ENCODE assay signal across 1 cellular context in genomic region chr20:49812463-49813304, GRCh38.
TF ChIP-seq lines count a peak whose summit lies in the region.

A gene with protein sequence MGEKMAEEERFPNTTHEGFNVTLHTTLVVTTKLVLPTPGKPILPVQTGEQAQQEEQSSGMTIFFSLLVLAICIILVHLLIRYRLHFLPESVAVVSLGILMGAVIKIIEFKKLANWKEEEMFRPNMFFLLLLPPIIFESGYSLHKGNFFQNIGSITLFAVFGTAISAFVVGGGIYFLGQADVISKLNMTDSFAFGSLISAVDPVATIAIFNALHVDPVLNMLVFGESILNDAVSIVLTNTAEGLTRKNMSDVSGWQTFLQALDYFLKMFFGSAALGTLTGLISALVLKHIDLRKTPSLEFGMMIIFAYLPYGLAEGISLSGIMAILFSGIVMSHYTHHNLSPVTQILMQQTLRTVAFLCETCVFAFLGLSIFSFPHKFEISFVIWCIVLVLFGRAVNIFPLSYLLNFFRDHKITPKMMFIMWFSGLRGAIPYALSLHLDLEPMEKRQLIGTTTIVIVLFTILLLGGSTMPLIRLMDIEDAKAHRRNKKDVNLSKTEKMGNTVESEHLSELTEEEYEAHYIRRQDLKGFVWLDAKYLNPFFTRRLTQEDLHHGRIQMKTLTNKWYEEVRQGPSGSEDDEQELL (plus strand): TSS chr20:49812828. CDS start chr20:49812923, 95 bp downstream.

TF ChIP-seq in SK-N-SH, 30 proteins besides CTCF, POLR2A, EP300 and RAD21 (continued from another document):
- no peak for TF ChIP-seq ZBTB33 (IDR thresholded peaks at IDR 0.05; ENCODE audit: borderline replicate concordance, low read depth)
- TF ChIP-seq GABPA (IDR thresholded peaks at IDR 0.05; ENCODE audit: low read depth): peak; percentile 75
- TF ChIP-seq, protein P1, sequence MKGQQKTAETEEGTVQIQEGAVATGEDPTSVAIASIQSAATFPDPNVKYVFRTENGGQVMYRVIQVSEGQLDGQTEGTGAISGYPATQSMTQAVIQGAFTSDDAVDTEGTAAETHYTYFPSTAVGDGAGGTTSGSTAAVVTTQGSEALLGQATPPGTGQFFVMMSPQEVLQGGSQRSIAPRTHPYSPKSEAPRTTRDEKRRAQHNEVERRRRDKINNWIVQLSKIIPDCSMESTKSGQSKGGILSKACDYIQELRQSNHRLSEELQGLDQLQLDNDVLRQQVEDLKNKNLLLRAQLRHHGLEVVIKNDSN (IDR thresholded peaks at IDR 0.05; ENCODE audit: borderline replicate concordance, low read depth): peak; percentile 52
- TF ChIP-seq JUND (IDR thresholded peaks at IDR 0.05): peak; percentile 30; the same call in 1 of the 2 replicates
- no peak for TF ChIP-seq RFX5 (IDR thresholded peaks at IDR 0.05; ENCODE audit: low read length)
- TF ChIP-seq SIN3A (IDR thresholded peaks at IDR 0.05; ENCODE audit: borderline replicate concordance, low read depth, low read length): peak; percentile 63; the same call in 1 of the 2 replicates
- TF ChIP-seq MAX (IDR thresholded peaks at IDR 0.05; ENCODE audit: low read depth): peak; percentile 58
- no peak for TF ChIP-seq GATA2 (CRISPR knock-in tag; IDR thresholded peaks at IDR 0.05)
- no peak; the same call in none of the 2 replicates for TF ChIP-seq MXI1 (IDR thresholded peaks at IDR 0.05; ENCODE audit: low read depth, low read length)
- TF ChIP-seq FOSL2 (IDR thresholded peaks at IDR 0.05; ENCODE audit: borderline replicate concordance, low read depth): peak; percentile 47
- no peak for TF ChIP-seq FOXJ3 (CRISPR knock-in tag; IDR thresholded peaks at IDR 0.05)
- TF ChIP-seq IRF3 (IDR thresholded peaks at IDR 0.05; ENCODE audit: low read depth, low read length): no peak
- TF ChIP-seq NRF1 (IDR thresholded peaks at IDR 0.05; ENCODE audit: low read depth, low read length): no peak
